In the genomic region with DNA sequence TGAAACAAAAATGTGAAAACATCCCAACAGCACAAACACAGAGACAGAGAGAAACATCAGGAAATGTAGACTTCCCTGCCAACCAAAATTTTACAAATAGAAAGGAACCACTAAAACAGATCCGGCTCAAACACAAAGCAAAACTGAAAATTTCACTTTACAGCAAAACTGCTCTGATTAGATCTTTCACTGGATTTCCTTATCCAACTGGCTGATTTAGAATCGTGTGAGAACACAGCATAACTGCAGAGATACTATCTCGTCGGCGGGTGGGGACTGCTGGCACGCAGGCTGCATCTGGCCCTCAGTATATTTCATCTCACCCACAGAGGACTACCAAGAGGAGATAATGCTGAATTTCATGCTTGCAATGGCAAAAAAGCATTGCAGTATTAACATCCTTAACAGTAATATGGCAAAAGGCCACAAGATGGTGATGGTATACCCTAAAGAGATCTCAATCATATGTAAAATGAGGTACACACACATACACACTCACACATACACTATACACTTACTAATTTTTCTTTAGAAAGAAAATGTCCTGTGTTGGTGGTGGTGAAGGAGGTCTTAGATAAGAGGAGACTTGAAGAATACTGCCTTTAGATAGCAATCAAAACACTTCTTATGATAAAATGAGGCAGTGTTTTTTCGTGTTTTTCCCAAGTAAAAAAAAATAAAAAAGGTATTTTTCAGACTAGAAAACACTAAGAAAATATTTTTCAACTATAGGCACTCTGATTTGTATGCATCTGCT, we compare ENCODE assay signal across 8 cellular contexts. TPM values are rescaled to one million over a fixed set of nuclear protein-coding genes. Genes with fewer than 3 reads are reported as not detected.
DNase-seq lines count a peak whose midpoint lies in the region; ATAC-seq and TF ChIP-seq lines count a peak whose summit lies in the region.

No MANE protein-coding gene starts in this region.

- DNase-seq in GM12865 (ENCODE audit: low read depth) (peak; percentile 89), GM23338 (ENCODE audit: low spot score) (peak; percentile 47), SK-N-DZ (ENCODE audit: low spot score) (peak; percentile 56), astrocyte of the cerebellum (ENCODE audit: low read depth) (peak; percentile 54), hippocampal formation (lab: John Stamatoyannopoulos, UW) (peak; percentile 1 to 63), ecto neural progenitor cell (ENCODE audit: low spot score) (no peak)
- peak; percentile 32 to 41 (median 34) for DNase-seq in stimulated activated CD4-positive, alpha-beta T cell treated with anti-CD3 and anti-CD28 coated beads, Interleukin-12 subunit alpha, Interleukin-12 subunit beta, amount 100 ng/mL, for 48 hours (ENCODE audit: low read depth in 2 of 3, low spot score in 1 of 3)

- in situ Hi-C loops in astrocyte of the cerebellum (cut with HindIII; ENCODE audit: low sequenced_read_pairs): no loop called here

- peaks cover 6% of the 10 kb centered on the region for H3K27me3 Mint-ChIP-seq in GM23338 (ENCODE audit: insufficient read depth, low read depth, poor library complexity)

- H4K20me1 ChIP-seq in GM23338 (replicated peaks; ENCODE audit: insufficient read depth): no peaks in the 10 kb centered on the region

- ATAC-seq in GM23338: peak; percentile 65

- no peaks in the 10 kb centered on the region for H3K9me3 ChIP-seq in KOPT-K1 (ENCODE audit: insufficient read depth, low read length, poor library complexity, severe bottlenecking)

- no peaks in the 10 kb centered on the region for H3K27me3 ChIP-seq in GM23338 (ENCODE audit: insufficient read depth)

- H3K36me3 Mint-ChIP-seq in GM23338 (ENCODE audit: low read depth): no peaks in the 10 kb centered on the region

- H3K9me3 Mint-ChIP-seq in GM23338: no peaks in the 10 kb centered on the region

- H3K4me1 ChIP-seq in GM23338 (ENCODE audit: insufficient read depth): no peaks in the 10 kb centered on the region

- H3K27ac ChIP-seq in GM23338 (ENCODE audit: low read depth) (no peak overlapping the region), KOPT-K1 (ENCODE audit: low read depth, low read length, poor library complexity, severe bottlenecking) (peak overlapping the region; percentile 77)

- no peak overlapping the region for H3K27ac Mint-ChIP-seq in GM23338

- TF ChIP-seq CTCF in GM12865 (IDR thresholded peaks at IDR 0.05; ENCODE audit: insufficient read depth, low read depth, low read length, missing control alignments) (peak; percentile 57), GM23338 (conservative IDR thresholded peaks at IDR 0.05; ENCODE audit: low read depth in 2 of 2) (peak; percentile 56 to 62), astrocyte of the cerebellum (IDR thresholded peaks at IDR 0.05; ENCODE audit: low read depth, low read length, missing control alignments) (peak; percentile 27)

- H3K36me3 ChIP-seq in GM23338 (ENCODE audit: insufficient read depth) (no peaks in the 10 kb centered on the region), KOPT-K1 (ENCODE audit: insufficient read depth, low read length) (no peaks in the 10 kb centered on the region)

- H2AFZ ChIP-seq in GM23338: no peak overlapping the region; the same call in 1 of the 2 replicates

- H3K4me3 Mint-ChIP-seq in GM23338: no peak overlapping the region

- no peaks in the 10 kb centered on the region for H3K9me2 ChIP-seq in GM23338 (ENCODE audit: insufficient read depth)

- H3K4me3 ChIP-seq in GM12865 (ENCODE audit: low read depth, low read length): peak overlapping the region; percentile 54
- H3K4me3 ChIP-seq in GM23338: no peak overlapping the region
- H3K4me3 ChIP-seq in astrocyte of the cerebellum (ENCODE audit: low read depth, low read length): no peak overlapping the region

- no peak overlapping the region for H3K4me2 ChIP-seq in GM23338

- H3K4me1 Mint-ChIP-seq in GM23338: peaks cover 4% of the 10 kb centered on the region; the same call in 1 of the 3 replicates

- no peaks in the 10 kb centered on the region for H3F3A ChIP-seq in GM23338 (replicated peaks; ENCODE audit: low read depth)

- no peaks in the 10 kb centered on the region for H3K79me2 ChIP-seq in GM23338 (replicated peaks; ENCODE audit: insufficient read depth)

TF ChIP-seq in GM23338, 12 proteins besides CTCF, POLR2A, EP300 and RAD21 (continues in another document):
- no peak for TF ChIP-seq NANOG (IDR thresholded peaks at IDR 0.05; ENCODE audit: borderline replicate concordance)
- TF ChIP-seq, protein P1, sequence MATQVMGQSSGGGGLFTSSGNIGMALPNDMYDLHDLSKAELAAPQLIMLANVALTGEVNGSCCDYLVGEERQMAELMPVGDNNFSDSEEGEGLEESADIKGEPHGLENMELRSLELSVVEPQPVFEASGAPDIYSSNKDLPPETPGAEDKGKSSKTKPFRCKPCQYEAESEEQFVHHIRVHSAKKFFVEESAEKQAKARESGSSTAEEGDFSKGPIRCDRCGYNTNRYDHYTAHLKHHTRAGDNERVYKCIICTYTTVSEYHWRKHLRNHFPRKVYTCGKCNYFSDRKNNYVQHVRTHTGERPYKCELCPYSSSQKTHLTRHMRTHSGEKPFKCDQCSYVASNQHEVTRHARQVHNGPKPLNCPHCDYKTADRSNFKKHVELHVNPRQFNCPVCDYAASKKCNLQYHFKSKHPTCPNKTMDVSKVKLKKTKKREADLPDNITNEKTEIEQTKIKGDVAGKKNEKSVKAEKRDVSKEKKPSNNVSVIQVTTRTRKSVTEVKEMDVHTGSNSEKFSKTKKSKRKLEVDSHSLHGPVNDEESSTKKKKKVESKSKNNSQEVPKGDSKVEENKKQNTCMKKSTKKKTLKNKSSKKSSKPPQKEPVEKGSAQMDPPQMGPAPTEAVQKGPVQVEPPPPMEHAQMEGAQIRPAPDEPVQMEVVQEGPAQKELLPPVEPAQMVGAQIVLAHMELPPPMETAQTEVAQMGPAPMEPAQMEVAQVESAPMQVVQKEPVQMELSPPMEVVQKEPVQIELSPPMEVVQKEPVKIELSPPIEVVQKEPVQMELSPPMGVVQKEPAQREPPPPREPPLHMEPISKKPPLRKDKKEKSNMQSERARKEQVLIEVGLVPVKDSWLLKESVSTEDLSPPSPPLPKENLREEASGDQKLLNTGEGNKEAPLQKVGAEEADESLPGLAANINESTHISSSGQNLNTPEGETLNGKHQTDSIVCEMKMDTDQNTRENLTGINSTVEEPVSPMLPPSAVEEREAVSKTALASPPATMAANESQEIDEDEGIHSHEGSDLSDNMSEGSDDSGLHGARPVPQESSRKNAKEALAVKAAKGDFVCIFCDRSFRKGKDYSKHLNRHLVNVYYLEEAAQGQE (IDR thresholded peaks at IDR 0.05; ENCODE audit: unreplicated experiment): no peak
- TF ChIP-seq, protein P2, sequence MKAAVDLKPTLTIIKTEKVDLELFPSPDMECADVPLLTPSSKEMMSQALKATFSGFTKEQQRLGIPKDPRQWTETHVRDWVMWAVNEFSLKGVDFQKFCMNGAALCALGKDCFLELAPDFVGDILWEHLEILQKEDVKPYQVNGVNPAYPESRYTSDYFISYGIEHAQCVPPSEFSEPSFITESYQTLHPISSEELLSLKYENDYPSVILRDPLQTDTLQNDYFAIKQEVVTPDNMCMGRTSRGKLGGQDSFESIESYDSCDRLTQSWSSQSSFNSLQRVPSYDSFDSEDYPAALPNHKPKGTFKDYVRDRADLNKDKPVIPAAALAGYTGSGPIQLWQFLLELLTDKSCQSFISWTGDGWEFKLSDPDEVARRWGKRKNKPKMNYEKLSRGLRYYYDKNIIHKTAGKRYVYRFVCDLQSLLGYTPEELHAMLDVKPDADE (IDR thresholded peaks at IDR 0.05): no peak
- TF ChIP-seq ZNF331 (CRISPR knock-in tag; IDR thresholded peaks at IDR 0.05; ENCODE audit: low read depth): no peak
- no peak for TF ChIP-seq JUNB (IDR thresholded peaks at IDR 0.05; ENCODE audit: unreplicated experiment)
- no peak for TF ChIP-seq CREB1 (CRISPR knock-in tag; IDR thresholded peaks at IDR 0.05; ENCODE audit: low read depth)
- TF ChIP-seq POLR2AphosphoS5 (IDR thresholded peaks at IDR 0.05; ENCODE audit: low read depth): no peak
- no peak for TF ChIP-seq EZH2 (IDR thresholded peaks at IDR 0.05; ENCODE audit: low read depth, unreplicated experiment)
- no peak for TF ChIP-seq ZNF114 (CRISPR knock-in tag; IDR thresholded peaks at IDR 0.05)

RNA-seq across cellular contexts. Expression of a gene that starts 10.6 kb away (rescaled TPM):
- total RNA-seq in GM23338 (2014; rRNA removed; shearing (Covaris generic)): 34.7 and 41.4 TPM in 2 replicates
- 44.1 and 55.6 TPM in 2 replicates for polyA plus RNA-seq in GM23338 (2016; fragmentation: Nextera tagmentation; extraction: Ambion mirVana)
- polyA plus RNA-seq in SK-N-DZ (2014; cell fraction: cytosol; rRNA removed): 35.2 and 38.3 TPM in 2 replicates
- polyA plus RNA-seq in SK-N-DZ (2014; cell fraction: nucleus; rRNA removed): 21.0 and 23.0 TPM in 2 replicates

RNA-seq across cellular contexts. Expression of a gene that starts 36.8 kb away (rescaled TPM):
- total RNA-seq in GM23338 (2014; rRNA removed; shearing (Covaris generic)): 92.3 and 94.9 TPM in 2 replicates
- polyA plus RNA-seq in GM23338 (2016; fragmentation: Nextera tagmentation; extraction: Ambion mirVana): 40.9 and 43.5 TPM in 2 replicates
- polyA plus RNA-seq in SK-N-DZ (2014; cell fraction: cytosol; rRNA removed): 41.8 and 47.4 TPM in 2 replicates
- polyA plus RNA-seq in SK-N-DZ (2014; cell fraction: nucleus; rRNA removed): 16.2 and 16.5 TPM in 2 replicates
